In the genomic region with DNA sequence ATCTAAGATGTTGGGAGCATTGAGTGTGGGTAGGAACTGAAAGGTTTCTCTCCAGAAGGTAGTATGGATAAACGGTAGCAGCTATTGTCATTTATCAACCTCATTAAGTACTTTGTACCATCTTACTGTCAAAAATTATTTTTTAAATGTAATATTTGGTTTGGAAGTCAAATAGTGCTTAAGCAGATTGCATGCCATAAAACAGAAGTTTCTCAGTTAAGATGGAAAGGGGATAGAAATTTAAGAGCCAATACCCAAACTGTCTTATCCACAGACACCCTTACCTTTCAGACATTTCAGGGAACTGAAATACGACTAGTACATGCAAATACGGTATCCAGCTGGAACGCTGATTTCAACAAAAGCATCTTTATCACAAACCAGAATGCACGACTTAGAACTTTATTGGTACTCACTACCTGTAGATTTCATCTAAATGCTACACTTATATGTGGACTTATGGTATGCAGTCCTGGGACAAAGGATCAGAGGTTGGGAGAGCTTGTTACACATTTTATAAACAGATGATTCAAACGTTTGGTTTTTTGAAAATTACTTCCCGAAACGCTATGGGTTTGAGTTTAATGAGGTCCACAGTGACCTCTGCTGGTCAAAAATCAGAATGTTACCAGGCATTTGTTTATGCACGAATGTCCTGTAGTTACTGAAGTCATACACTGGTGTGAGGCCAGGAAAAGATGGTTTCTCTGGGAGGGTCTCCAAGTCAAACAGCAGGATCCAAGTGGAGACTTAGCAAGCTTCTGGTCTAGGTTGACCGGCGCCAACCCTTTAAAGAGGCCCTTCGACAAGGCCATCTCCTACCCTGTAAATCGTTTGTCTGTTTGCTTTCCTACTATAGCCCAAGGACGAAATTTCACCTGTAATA, we compare ENCODE assay signal across 8 cellular contexts. TPM values are rescaled to one million over a fixed set of nuclear protein-coding genes. Genes with fewer than 3 reads are reported as not detected.
A peak's percentile ranks its signal among the peaks of the same experiment; 100 is the strongest.
DNase-seq lines count a peak whose midpoint lies in the region; ATAC-seq and TF ChIP-seq lines count a peak whose summit lies in the region.

No MANE protein-coding gene starts in this region.

- no peaks in the 10 kb centered on the region for H3K36me3 ChIP-seq in MG63
- H3K36me3 ChIP-seq in sigmoid colon: no peaks in the 10 kb centered on the region

- H3K9me3 ChIP-seq in MG63 (no peaks in the 10 kb centered on the region), sigmoid colon (no peaks in the 10 kb centered on the region)

- no peaks in the 10 kb centered on the region for H3K27me3 ChIP-seq in MG63
- no peaks in the 10 kb centered on the region for H3K27me3 ChIP-seq in sigmoid colon

- peak; percentile 76 for DNase-seq in EL
- peak; percentile 74 for DNase-seq in MG63
- peak; percentile 61 for DNase-seq in SHP77 (lab: John Stamatoyannopoulos, UW)
- peak; percentile 94 for DNase-seq in astrocyte of the hippocampus (ENCODE audit: low read depth, low spot score)
- peak; percentile 15 to 69 for DNase-seq in hippocampal formation (lab: John Stamatoyannopoulos, UW)
- peak; percentile 64 for DNase-seq in sigmoid colon
- no peak for DNase-seq in NK-92 (lab: John Stamatoyannopoulos, UW; ENCODE audit: unreplicated experiment)

- no peak overlapping the region for H3K4me3 ChIP-seq in MG63
- H3K4me3 ChIP-seq in sigmoid colon: peak overlapping the region in 2 of 4 donors; percentile 12 to 26

- TF ChIP-seq CTCF in sigmoid colon (IDR thresholded peaks at IDR 0.05): peak; percentile 35 to 71 (median 63)

- intact Hi-C loops in sigmoid colon (cut with DNase I): loop anchor here (5.0 kb wide), 1 partner anchor 1088 kb away; no protein-coding TSS in a partner anchor

- peaks cover 0 to 17% (median 13%) of the 10 kb centered on the region in 4 donors for H3K4me1 ChIP-seq in sigmoid colon

- ATAC-seq in GM21529 (IDR thresholded peaks at IDR 0.05; ENCODE audit: unreplicated experiment): peak; percentile 82

- no peak for TF ChIP-seq EP300 in sigmoid colon (IDR thresholded peaks at IDR 0.05)

- no peak overlapping the region for H3K27ac ChIP-seq in sigmoid colon

- no peak for TF ChIP-seq POLR2A in sigmoid colon (IDR thresholded peaks at IDR 0.05)

- 5 to 26% methylated on average over 14 of the region's 14 CpGs for WGBS in sigmoid colon, 2 donors

RNA-seq across cellular contexts. Expression of a gene that starts 45.7 kb away (rescaled TPM):
- total RNA-seq in MG63 (2014; rRNA removed; shearing (Covaris generic); ENCODE audit: low replicate concordance): 250 and 313 TPM in 2 replicates
- total RNA-seq in sigmoid colon: 100 to 1,000 TPM in 2 of 4 donors, 10 to 100 TPM in 2; 76.2 to 109 (median 102) TPM
- polyA plus RNA-seq in sigmoid colon: 10 to 100 TPM; 42.6 to 91.1 (median 59.9) TPM
